In the genomic region with DNA sequence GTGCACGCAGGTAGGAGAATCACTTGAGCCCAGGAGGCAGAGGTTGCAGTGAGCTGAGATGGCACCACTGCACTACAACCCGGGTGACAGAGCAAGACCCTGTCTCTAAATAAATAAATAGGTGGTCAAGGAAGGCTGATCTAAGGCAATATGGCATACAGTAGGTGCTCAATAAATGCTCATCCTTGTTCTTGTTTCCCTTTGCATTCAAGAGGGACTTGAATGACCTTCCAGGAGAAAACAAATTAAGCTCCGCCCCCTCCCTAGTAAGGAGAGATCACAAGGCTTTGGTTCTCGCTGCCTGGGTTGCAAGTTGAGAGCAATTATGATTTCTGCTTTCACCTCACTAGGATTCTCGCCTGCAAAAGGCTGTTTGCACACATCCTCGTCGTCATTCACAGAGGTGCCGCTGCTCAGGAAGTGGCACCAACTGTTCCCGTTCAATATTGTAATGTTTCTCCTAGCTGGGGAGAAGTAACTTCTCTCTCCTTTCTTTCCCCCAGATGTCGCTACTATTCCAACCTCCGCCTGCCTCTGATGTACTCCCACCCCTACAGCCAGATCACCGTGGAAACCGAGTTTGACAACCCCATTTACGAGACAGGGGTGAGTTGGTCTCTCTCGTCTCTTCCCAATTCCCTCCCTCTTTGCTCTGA, we compare ENCODE assay signal across 15 cellular contexts.
A peak's percentile ranks its signal among the peaks of the same experiment; 100 is the strongest.
DNase-seq lines count a peak whose midpoint lies in the region; FAIRE-seq and TF ChIP-seq lines count a peak whose summit lies in the region.
"Had no signal": no experiment of that assay in that cellular context is flagged by ENCODE, and none has a peak within 500 bp of the region (broad histone marks: within the 10 kb centered on the region; RNA-seq: fewer than 3 reads in every experiment).

No MANE protein-coding gene starts in this region.

- H3K4me3 ChIP-seq in BLaER1 treated with 17β-estradiol and CSF1 and Interleukin-3, amounts not matched to agents 10 nM and 100 nM, result peak overlapping the region in 1 of 10 experiments; percentile 18; a peak in 4 of 20 replicates
- H3K4me3 ChIP-seq in iPS-20b (ENCODE audit: low read length) (peak overlapping the region; percentile 23; the same call in 1 of the 2 replicates), foreskin fibroblast (ENCODE audit: low read depth in 1 of 2, low read length in 2 of 2) (no peak overlapping the region)
- H3K4me3 ChIP-seq: lower lobe of right lung, psoas muscle had no signal

- no peaks in the 10 kb centered on the region for H4K20me1 ChIP-seq in BLaER1 treated with 17β-estradiol and CSF1 and Interleukin-3, amounts not matched to agents 10 nM and 100 nM

- no peak for FAIRE-seq in HTR-8/SVneo (lab: Jason Lieb, UNC)

- H3K4me1 Mint-ChIP-seq in T-helper 1 cell treated with Interleukin-12 subunit alpha and Interleukin-12 subunit beta and Interleukin-4 antibody, amounts not matched to agents 30 μg/mL and 1 μg/mL, for 36 hours (ENCODE audit: low read depth), result peaks cover 7% of the 10 kb centered on the region

- H3K9ac ChIP-seq in BLaER1 treated with 17β-estradiol and CSF1 and Interleukin-3, amounts not matched to agents 10 nM and 100 nM, result no peak overlapping the region
- no peak overlapping the region for H3K9ac ChIP-seq in iPS-20b (ENCODE audit: low read depth, low read length)

- no peaks in the 10 kb centered on the region for H3K36me3 ChIP-seq in BLaER1 treated with 17β-estradiol and CSF1 and Interleukin-3, amounts not matched to agents 10 nM and 100 nM
- H3K36me3 ChIP-seq in iPS-20b (ENCODE audit: insufficient read depth, low read depth, low read length), result no peaks in the 10 kb centered on the region
- H3K36me3 ChIP-seq: lower lobe of right lung had no signal

- H3K4me3 Mint-ChIP-seq in T-helper 1 cell treated with Interleukin-12 subunit alpha and Interleukin-12 subunit beta and Interleukin-4 antibody, amounts not matched to agents 30 μg/mL and 1 μg/mL, for 36 hours, result peak overlapping the region; percentile 22

- peaks cover 9% of the 10 kb centered on the region for H3K9me3 Mint-ChIP-seq in T-helper 1 cell treated with Interleukin-12 subunit alpha and Interleukin-12 subunit beta and Interleukin-4 antibody, amounts not matched to agents 30 μg/mL and 1 μg/mL, for 36 hours

- no peak overlapping the region for H3K27ac ChIP-seq in BLaER1 treated with 17β-estradiol and CSF1 and Interleukin-3, amounts not matched to agents 10 nM and 100 nM
- no peak overlapping the region for H3K27ac ChIP-seq in iPS-20b (ENCODE audit: low read length)
- H3K27ac ChIP-seq: lower lobe of right lung, psoas muscle had no signal

- no peaks in the 10 kb centered on the region for H3K36me3 Mint-ChIP-seq in T-helper 1 cell treated with Interleukin-12 subunit alpha and Interleukin-12 subunit beta and Interleukin-4 antibody, amounts not matched to agents 30 μg/mL and 1 μg/mL, for 36 hours (ENCODE audit: low read depth)

- POLR2A ChIA-PET in HEK293T (lab: Yijun Ruan, JAX), result interaction anchor here (0.6 to 1.1 kb wide), 2 partner anchors 105 to 918 kb away, joined by 3 read pairs; no protein-coding TSS in a partner anchor

- peaks cover 0 to 10% (median 6%) of the 10 kb centered on the region in 10 experiments; a peak in 7 of 20 replicates for H3K4me1 ChIP-seq in BLaER1 treated with 17β-estradiol and CSF1 and Interleukin-3, amounts not matched to agents 10 nM and 100 nM
- no peaks in the 10 kb centered on the region; the same call in 1 of the 2 replicates for H3K4me1 ChIP-seq in iPS-20b (ENCODE audit: insufficient read depth, low read length)
- H3K4me1 ChIP-seq: lower lobe of right lung, psoas muscle had no signal

- no peak overlapping the region for H3K27ac Mint-ChIP-seq in T-helper 1 cell treated with Interleukin-12 subunit alpha and Interleukin-12 subunit beta and Interleukin-4 antibody, amounts not matched to agents 30 μg/mL and 1 μg/mL, for 36 hours
- H3K27ac Mint-ChIP-seq: stimulated activated naive CD8-positive, alpha-beta T cell treated with anti-CD3 and anti-CD28 coated beads, Interleukin-15, amount 100 ng/mL, for 72 hours had no signal

- no peak for TF ChIP-seq CTCF in foreskin fibroblast (IDR thresholded peaks at IDR 0.05; ENCODE audit: low read depth, low read length)

- H3K27me3 ChIP-seq in BLaER1 treated with 17β-estradiol and CSF1 and Interleukin-3, amounts not matched to agents 10 nM and 100 nM, result no peaks in the 10 kb centered on the region
- peaks cover 9% of the 10 kb centered on the region; the same call in 1 of the 2 replicates for H3K27me3 ChIP-seq in iPS-20b (ENCODE audit: insufficient read depth, low read length)

- DNase-seq in HEK293T (ENCODE audit: extremely low spot score), result peak; percentile 44
- no peak for DNase-seq in NCI-H1105 treated with DMSO at 0.1 percent for 48 hours (lab: John Stamatoyannopoulos, UW)
- DNase-seq in foreskin fibroblast, result no peak
- DNase-seq in NK-92 treated with Interleukin-12 subunit alpha and Interleukin-12 subunit beta, amount 100 ng/mL, for 24 hours (lab: John Stamatoyannopoulos, UW), result no peak
- DNase-seq in HTR-8/SVneo (ENCODE audit: insufficient read length, low spot score), result no peak
- DNase-seq: amniotic stem cell; effector CD8-positive, alpha-beta T cell; lower lobe of right lung; NCI-H748 treated with DMSO at 0.1 percent for 48 hours; psoas muscle; stimulated activated CD4-positive, alpha-beta T cell treated with anti-CD3 and anti-CD28 coated beads, Interleukin-4, amount 100 ng/mL, for 4 hours; stimulated activated naive CD8-positive, alpha-beta T cell treated with anti-CD3 and anti-CD28 coated beads, Interleukin-15, amount 100 ng/mL, for 72 hours had no signal

- H3K27me3 Mint-ChIP-seq in T-helper 1 cell treated with Interleukin-12 subunit alpha and Interleukin-12 subunit beta and Interleukin-4 antibody, amounts not matched to agents 30 μg/mL and 1 μg/mL, for 36 hours (ENCODE audit: low read depth), result peaks cover 51% of the 10 kb centered on the region

- peak overlapping the region; percentile 6 to 83 (median 45); a peak in 20 of 22 replicates for H3K4me2 ChIP-seq in BLaER1 treated with 17β-estradiol and CSF1 and Interleukin-3, amounts not matched to agents 10 nM and 100 nM

- peaks cover 0 to 14% (median 7%) of the 10 kb centered on the region in 11 experiments; a peak in 9 of 22 replicates for H3K9me3 ChIP-seq in BLaER1 treated with 17β-estradiol and CSF1 and Interleukin-3, amounts not matched to agents 10 nM and 100 nM (replicated peaks in 1 of 11)
- H3K9me3 ChIP-seq in iPS-20b (ENCODE audit: insufficient read depth, low read depth, low read length), result no peaks in the 10 kb centered on the region
- H3K9me3 ChIP-seq: lower lobe of right lung, psoas muscle had no signal

- CTCF ChIA-PET in HEK293T (lab: Yijun Ruan, JAX), result interaction anchor here (0.6 to 1.3 kb wide), 5 partner anchors 10 to 1039 kb away, joined by 3 to 7 read pairs (median 3); no protein-coding TSS in a partner anchor

TF ChIP-seq in HEK293T, 16 proteins besides CTCF, POLR2A, EP300 and RAD21:
- TF ChIP-seq FOXK2 (IDR thresholded peaks at IDR 0.05) (no peak), ELF4 (IDR thresholded peaks at IDR 0.05) (no peak), ZNF384 (IDR thresholded peaks at IDR 0.05) (no peak), TARDBP (IDR thresholded peaks at IDR 0.05) (no peak), HDGF (IDR thresholded peaks at IDR 0.05; ENCODE audit: borderline replicate concordance) (no peak), CTBP1 (IDR thresholded peaks at IDR 0.05; ENCODE audit: borderline replicate concordance) (no peak), SP1 (IDR thresholded peaks at IDR 0.05) (no peak), ARNT (IDR thresholded peaks at IDR 0.05) (no peak), NFRKB (IDR thresholded peaks at IDR 0.05) (no peak), BHLHE40 (IDR thresholded peaks at IDR 0.05; ENCODE audit: borderline replicate concordance) (no peak), LEF1 (IDR thresholded peaks at IDR 0.05; ENCODE audit: borderline replicate concordance) (no peak)
- TF ChIP-seq, protein P1, sequence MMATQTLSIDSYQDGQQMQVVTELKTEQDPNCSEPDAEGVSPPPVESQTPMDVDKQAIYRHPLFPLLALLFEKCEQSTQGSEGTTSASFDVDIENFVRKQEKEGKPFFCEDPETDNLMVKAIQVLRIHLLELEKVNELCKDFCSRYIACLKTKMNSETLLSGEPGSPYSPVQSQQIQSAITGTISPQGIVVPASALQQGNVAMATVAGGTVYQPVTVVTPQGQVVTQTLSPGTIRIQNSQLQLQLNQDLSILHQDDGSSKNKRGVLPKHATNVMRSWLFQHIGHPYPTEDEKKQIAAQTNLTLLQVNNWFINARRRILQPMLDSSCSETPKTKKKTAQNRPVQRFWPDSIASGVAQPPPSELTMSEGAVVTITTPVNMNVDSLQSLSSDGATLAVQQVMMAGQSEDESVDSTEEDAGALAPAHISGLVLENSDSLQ (IDR thresholded peaks at IDR 0.05), result no peak
